ENCODE assay signal across 1 cellular context in genomic region chr1:88973520-88974137, GRCh38.
TF ChIP-seq lines count a peak whose summit lies in the region.

No MANE protein-coding gene starts in this region.

TF ChIP-seq in SK-N-SH, 30 proteins besides CTCF, POLR2A, EP300 and RAD21:
- TF ChIP-seq, protein P1, sequence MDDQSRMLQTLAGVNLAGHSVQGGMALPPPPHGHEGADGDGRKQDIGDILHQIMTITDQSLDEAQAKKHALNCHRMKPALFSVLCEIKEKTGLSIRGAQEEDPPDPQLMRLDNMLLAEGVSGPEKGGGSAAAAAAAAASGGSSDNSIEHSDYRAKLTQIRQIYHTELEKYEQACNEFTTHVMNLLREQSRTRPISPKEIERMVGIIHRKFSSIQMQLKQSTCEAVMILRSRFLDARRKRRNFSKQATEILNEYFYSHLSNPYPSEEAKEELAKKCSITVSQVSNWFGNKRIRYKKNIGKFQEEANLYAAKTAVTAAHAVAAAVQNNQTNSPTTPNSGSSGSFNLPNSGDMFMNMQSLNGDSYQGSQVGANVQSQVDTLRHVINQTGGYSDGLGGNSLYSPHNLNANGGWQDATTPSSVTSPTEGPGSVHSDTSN (IDR thresholded peaks at IDR 0.05), result no peak
- TF ChIP-seq TAF1 (IDR thresholded peaks at IDR 0.05; ENCODE audit: borderline replicate concordance, low read depth, low read length) (no peak), SMC3 (IDR thresholded peaks at IDR 0.05; ENCODE audit: low read depth, low read length) (peak; percentile 27; the same call in 1 of the 2 replicates), MEF2A (IDR thresholded peaks at IDR 0.05; ENCODE audit: borderline replicate concordance, low read depth) (no peak), SIN3A (IDR thresholded peaks at IDR 0.05; ENCODE audit: borderline replicate concordance, low read depth, low read length) (no peak), GATA2 (CRISPR knock-in tag; IDR thresholded peaks at IDR 0.05) (0 out of 2 replicates have a peak, but pooled peaks have one; percentile 31), IRF3 (IDR thresholded peaks at IDR 0.05; ENCODE audit: low read depth, low read length) (no peak), RCOR1 (IDR thresholded peaks at IDR 0.05; ENCODE audit: low read length) (no peak)
